In the genomic region with DNA sequence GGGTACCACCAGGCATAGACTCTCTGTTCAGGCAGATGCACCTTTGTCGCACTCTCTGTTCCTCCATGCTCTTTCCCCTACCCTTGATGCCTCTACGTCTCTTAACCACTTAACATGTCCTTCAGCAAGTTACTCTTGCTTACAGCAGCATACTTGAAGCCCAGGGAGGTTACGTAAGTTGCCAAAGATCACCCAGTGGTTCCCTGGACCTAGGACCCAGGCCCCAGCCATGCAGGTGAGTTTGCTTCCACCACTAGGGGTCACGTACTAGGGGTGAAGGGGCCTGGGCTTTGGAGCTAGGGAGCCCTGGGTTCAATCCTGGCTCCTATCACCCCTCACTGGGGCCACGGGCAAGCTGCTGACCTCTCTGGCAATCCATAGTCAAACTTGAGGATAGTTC, we compare ENCODE assay signal across 18 cellular contexts. TPM values are rescaled to one million over a fixed set of nuclear protein-coding genes. Genes with fewer than 3 reads are reported as not detected.
DNase-seq lines count a peak whose midpoint lies in the region; ATAC-seq and TF ChIP-seq lines count a peak whose summit lies in the region.
"Had no signal": no experiment of that assay in that cellular context is flagged by ENCODE, and none has a peak within 500 bp of the region (broad histone marks: within the 10 kb centered on the region; RNA-seq: fewer than 3 reads in every experiment).

No MANE protein-coding gene starts in this region.

- peak overlapping the region; percentile 86 for H3K27ac Mint-ChIP-seq in activated CD4-positive, alpha-beta T cell treated with anti-CD3 and anti-CD28 coated beads, Interleukin-2, amount 10 ng/mL, durations not matched to agents 7 days and 5 days
- H3K27ac Mint-ChIP-seq in activated naive CD8-positive, alpha-beta T cell treated with anti-CD3 and anti-CD28 coated beads, Interleukin-2, amount 10 ng/mL, durations not matched to agents 7 days and 5 days: peak overlapping the region; percentile 82

- H3K9me3 ChIP-seq in KOPT-K1 (ENCODE audit: insufficient read depth, low read length, poor library complexity, severe bottlenecking): no peaks in the 10 kb centered on the region
- no peaks in the 10 kb centered on the region for H3K9me3 ChIP-seq in neutrophil
- H3K9me3 ChIP-seq: A549, esophagus squamous epithelium, heart left ventricle, Peyer's patch, upper lobe of left lung had no signal

- H3K27me3 ChIP-seq in neutrophil: no peaks in the 10 kb centered on the region
- H3K27me3 ChIP-seq: esophagus squamous epithelium, heart left ventricle, Peyer's patch, upper lobe of left lung had no signal

- no peaks in the 10 kb centered on the region for H3K9me3 Mint-ChIP-seq in activated CD4-positive, alpha-beta T cell treated with anti-CD3 and anti-CD28 coated beads, Interleukin-2, amount 10 ng/mL, durations not matched to agents 7 days and 5 days
- H3K9me3 Mint-ChIP-seq in activated naive CD8-positive, alpha-beta T cell treated with anti-CD3 and anti-CD28 coated beads, Interleukin-2, amount 10 ng/mL, durations not matched to agents 7 days and 5 days: no peaks in the 10 kb centered on the region

- peaks cover 85% of the 10 kb centered on the region for H3K36me3 ChIP-seq in KOPT-K1 (ENCODE audit: insufficient read depth, low read length)
- H3K36me3 ChIP-seq in neutrophil: peaks cover 74% of the 10 kb centered on the region

- H3K27ac ChIP-seq in KOPT-K1 (ENCODE audit: low read depth, low read length, poor library complexity, severe bottlenecking) (peak overlapping the region; percentile 18), neutrophil (peak overlapping the region; percentile 98)
- H3K27ac ChIP-seq: A549, esophagus squamous epithelium, heart left ventricle had no signal

- no peaks in the 10 kb centered on the region for H3K27me3 Mint-ChIP-seq in activated CD4-positive, alpha-beta T cell treated with anti-CD3 and anti-CD28 coated beads, Interleukin-2, amount 10 ng/mL, durations not matched to agents 7 days and 5 days
- no peaks in the 10 kb centered on the region for H3K27me3 Mint-ChIP-seq in activated naive CD8-positive, alpha-beta T cell treated with anti-CD3 and anti-CD28 coated beads, Interleukin-2, amount 10 ng/mL, durations not matched to agents 7 days and 5 days

- H3K4me1 ChIP-seq in neutrophil (ENCODE audit: control insufficient read depth in 1 of 2, insufficient read depth in 1 of 2, low read depth in 1 of 2, low read length in 1 of 2): peaks cover 95% of the 10 kb centered on the region in 2 experiments
- H3K4me1 ChIP-seq: A549 had no signal

- H3K36me3 Mint-ChIP-seq in activated CD4-positive, alpha-beta T cell treated with anti-CD3 and anti-CD28 coated beads, Interleukin-2, amount 10 ng/mL, durations not matched to agents 7 days and 5 days (ENCODE audit: low read depth): peaks cover 89% of the 10 kb centered on the region
- H3K36me3 Mint-ChIP-seq in activated naive CD8-positive, alpha-beta T cell treated with anti-CD3 and anti-CD28 coated beads, Interleukin-2, amount 10 ng/mL, durations not matched to agents 7 days and 5 days: peaks cover 72% of the 10 kb centered on the region

- no peak for DNase-seq in activated CD4-positive, alpha-beta T cell treated with anti-CD3 and anti-CD28 coated beads, Interleukin-2, amount 10 ng/mL, durations not matched to agents 7 days and 5 days
- DNase-seq in activated CD4-positive, alpha-beta T cell treated with anti-CD3 and anti-CD28 coated beads, Interleukin-2, amount 50 U/mL, for 1 hour: no peak
- DNase-seq in activated naive CD8-positive, alpha-beta T cell treated with anti-CD3 and anti-CD28 coated beads, Interleukin-2, amount 10 ng/mL, durations not matched to agents 7 days and 5 days: no peak
- DNase-seq in islet precursor cell: no peak
- DNase-seq: activated T-cell treated with anti-CD3 and anti-CD28 coated beads for 4 hours; esophagus squamous epithelium; GF-D8; NCI-H1092; Peyer's patch; stimulated activated CD4-positive, alpha-beta T cell treated with anti-CD3 and anti-CD28 coated beads, Interleukin-4, amount 100 ng/mL, for 24 hours; upper lobe of left lung had no signal

- CTCF ChIA-PET in activated CD4-positive, alpha-beta T cell treated with anti-CD3 and anti-CD28 coated beads, Interleukin-2, amount 10 ng/mL, durations not matched to agents 7 days and 5 days (lab: Charles Lee): interaction anchor here (1.2 to 1.5 kb wide), 3 partner anchors 11 to 15 kb away, joined by 3 to 7 read pairs (median 4); no protein-coding TSS in a partner anchor

- H3K4me3 Mint-ChIP-seq in activated CD4-positive, alpha-beta T cell treated with anti-CD3 and anti-CD28 coated beads, Interleukin-2, amount 10 ng/mL, durations not matched to agents 7 days and 5 days: no peak overlapping the region
- H3K4me3 Mint-ChIP-seq in activated naive CD8-positive, alpha-beta T cell treated with anti-CD3 and anti-CD28 coated beads, Interleukin-2, amount 10 ng/mL, durations not matched to agents 7 days and 5 days: peak overlapping the region; percentile 75

- POLR2A ChIA-PET in activated CD4-positive, alpha-beta T cell treated with anti-CD3 and anti-CD28 coated beads, Interleukin-2, amount 10 ng/mL, durations not matched to agents 7 days and 5 days (lab: Charles Lee): no interaction called here
- POLR2A ChIA-PET in activated naive CD8-positive, alpha-beta T cell treated with anti-CD3 and anti-CD28 coated beads, Interleukin-2, amount 10 ng/mL, durations not matched to agents 7 days and 5 days (lab: Charles Lee): interaction anchor here (0.9 to 12.9 kb wide), 4 partner anchors 9 to 41 kb away, joined by 3 to 637 read pairs (median 46); a partner anchor contains a TSS

- peaks cover 86% of the 10 kb centered on the region for H3K4me1 Mint-ChIP-seq in activated CD4-positive, alpha-beta T cell treated with anti-CD3 and anti-CD28 coated beads, Interleukin-2, amount 10 ng/mL, durations not matched to agents 7 days and 5 days
- H3K4me1 Mint-ChIP-seq in activated naive CD8-positive, alpha-beta T cell treated with anti-CD3 and anti-CD28 coated beads, Interleukin-2, amount 10 ng/mL, durations not matched to agents 7 days and 5 days: peaks cover 76% of the 10 kb centered on the region

- no peak for ATAC-seq in activated naive CD8-positive, alpha-beta T cell treated with anti-CD3 and anti-CD28 coated beads, Interleukin-2, amount 10 ng/mL, durations not matched to agents 7 days and 5 days (ENCODE audit: low read depth)
- ATAC-seq in HG02981 (IDR thresholded peaks at IDR 0.05; ENCODE audit: unreplicated experiment) (no peak), GM18873 (IDR thresholded peaks at IDR 0.05; ENCODE audit: low FRiP score, unreplicated experiment) (no peak)
- ATAC-seq: A549, heart left ventricle had no signal

- H3K4me3 ChIP-seq in neutrophil (ENCODE audit: low read depth in 1 of 2, low read length in 1 of 2): peak overlapping the region in 1 of 2 experiments; percentile 18
- H3K4me3 ChIP-seq: A549, esophagus squamous epithelium, heart left ventricle, Peyer's patch, upper lobe of left lung had no signal

- TF ChIP-seq CTCF in neutrophil (IDR thresholded peaks at IDR 0.05): no peak

RNA-seq across cellular contexts. Expression of a gene that starts 8.9 kb away (rescaled TPM):
- 100 to 1,000 TPM; 300 to 364 TPM for total RNA-seq in activated CD4-positive, alpha-beta T cell treated with anti-CD3 and anti-CD28 coated beads, Interleukin-2, amount 10 ng/mL, durations not matched to agents 7 days and 5 days
- total RNA-seq in activated naive CD8-positive, alpha-beta T cell treated with anti-CD3 and anti-CD28 coated beads, Interleukin-2, amount 10 ng/mL, durations not matched to agents 7 days and 5 days: 100 to 1,000 TPM; 482 to 492 TPM

RNA-seq across cellular contexts. Expression of a gene that starts 49.2 kb away (rescaled TPM):
- not detected for total RNA-seq in activated CD4-positive, alpha-beta T cell treated with anti-CD3 and anti-CD28 coated beads, Interleukin-2, amount 10 ng/mL, durations not matched to agents 7 days and 5 days
- total RNA-seq in activated naive CD8-positive, alpha-beta T cell treated with anti-CD3 and anti-CD28 coated beads, Interleukin-2, amount 10 ng/mL, durations not matched to agents 7 days and 5 days: not detected
- total RNA-seq: astrocyte, esophagus squamous epithelium, heart left ventricle, Peyer's patch had no signal

RNA-seq across cellular contexts. Expression of a gene that starts 56.0 kb away (rescaled TPM):
- total RNA-seq in activated CD4-positive, alpha-beta T cell treated with anti-CD3 and anti-CD28 coated beads, Interleukin-2, amount 10 ng/mL, durations not matched to agents 7 days and 5 days: not detected
- total RNA-seq in activated naive CD8-positive, alpha-beta T cell treated with anti-CD3 and anti-CD28 coated beads, Interleukin-2, amount 10 ng/mL, durations not matched to agents 7 days and 5 days: not detected
- total RNA-seq: astrocyte, Peyer's patch had no signal
